In the genomic region with DNA sequence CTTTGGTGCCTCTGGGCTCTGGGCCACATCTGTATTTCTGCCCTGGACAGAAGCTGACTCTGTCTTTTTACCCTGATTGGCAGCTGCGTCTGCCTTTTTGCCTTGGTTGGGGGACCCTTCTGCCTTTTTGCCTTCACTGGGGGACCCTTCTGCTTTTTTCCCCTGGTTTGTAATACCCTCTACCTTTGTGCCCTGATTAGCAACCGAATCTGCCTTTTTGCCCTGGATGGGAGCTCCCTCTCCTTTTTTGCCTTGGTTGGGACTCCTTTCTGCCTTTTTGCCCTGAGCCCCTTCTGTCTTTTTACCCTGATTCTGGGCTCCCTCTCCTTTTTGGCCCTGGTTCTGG, we compare ENCODE assay signal across 26 cellular contexts. TPM values are rescaled to one million over a fixed set of nuclear protein-coding genes. Genes with fewer than 3 reads are reported as not detected.
A peak's percentile ranks its signal among the peaks of the same experiment; 100 is the strongest.
DNase-seq lines count a peak whose midpoint lies in the region; ATAC-seq, FAIRE-seq and TF ChIP-seq lines count a peak whose summit lies in the region.
"Had no signal": no experiment of that assay in that cellular context is flagged by ENCODE, and none has a peak within 500 bp of the region (broad histone marks: within the 10 kb centered on the region; RNA-seq: fewer than 3 reads in every experiment).

No MANE protein-coding gene starts in this region.

- H3K9me3 Mint-ChIP-seq in activated naive CD8-positive, alpha-beta T cell treated with anti-CD3 and anti-CD28 coated beads for 36 hours: peaks cover 2% of the 10 kb centered on the region
- no peaks in the 10 kb centered on the region for H3K9me3 Mint-ChIP-seq in activated naive CD8-positive, alpha-beta T cell treated with anti-CD3 and anti-CD28 coated beads, Interleukin-2, amount 50 U/mL, for 24 hours
- peaks cover 9% of the 10 kb centered on the region for H3K9me3 Mint-ChIP-seq in activated CD4-positive, alpha-beta T cell treated with anti-CD3 and anti-CD28 coated beads, Interleukin-2, amount 10 ng/mL, durations not matched to agents 7 days and 5 days

- ATAC-seq in activated naive CD8-positive, alpha-beta T cell treated with anti-CD3 and anti-CD28 coated beads, Interleukin-2, amount 50 U/mL, for 24 hours: no peak
- ATAC-seq in K562: no peak
- ATAC-seq in right lobe of liver: no peak
- no peak for ATAC-seq in GM18873 (IDR thresholded peaks at IDR 0.05; ENCODE audit: low FRiP score, unreplicated experiment)
- ATAC-seq: GM23338, Panc1 had no signal

- no peaks in the 10 kb centered on the region; a peak in 2 of 5 replicates for H3K4me1 ChIP-seq in K562 (replicated peaks in 1 of 2; ENCODE audit: control insufficient read depth in 2 of 2, insufficient read depth in 2 of 2, low read length in 2 of 2)
- peaks cover 0 to 30% (median 13%) of the 10 kb centered on the region in 4 donors for H3K4me1 ChIP-seq in right lobe of liver
- peaks cover 0 to 61% (median 40%) of the 10 kb centered on the region in 4 donors for H3K4me1 ChIP-seq in tibial artery

- no peak for TF ChIP-seq POLR2A in K562 (conservative IDR thresholded peaks at IDR 0.05)
- peak; percentile 11 for TF ChIP-seq POLR2A in right lobe of liver (IDR thresholded peaks at IDR 0.05)

- H3K9me1 ChIP-seq in K562 (ENCODE audit: control insufficient read depth, insufficient read depth, low read length): peaks cover 3% of the 10 kb centered on the region

- H3K9me3 ChIP-seq in K562 (replicated peaks; ENCODE audit: control insufficient read depth, insufficient read depth, low read depth, low read length) (0 out of 2 replicates have a peak, but pooled peaks cover 2% of the 10 kb centered on the region), right lobe of liver (no peaks in the 10 kb centered on the region), tibial artery (no peaks in the 10 kb centered on the region)

- in situ Hi-C loops in K562 (cut with MboI): no loop called here

- peaks cover 25% of the 10 kb centered on the region for H3K36me3 Mint-ChIP-seq in activated naive CD8-positive, alpha-beta T cell treated with anti-CD3 and anti-CD28 coated beads for 36 hours
- peaks cover 23% of the 10 kb centered on the region for H3K36me3 Mint-ChIP-seq in activated naive CD8-positive, alpha-beta T cell treated with anti-CD3 and anti-CD28 coated beads, Interleukin-2, amount 50 U/mL, for 24 hours (ENCODE audit: low read depth)
- peaks cover 38% of the 10 kb centered on the region for H3K36me3 Mint-ChIP-seq in activated CD4-positive, alpha-beta T cell treated with anti-CD3 and anti-CD28 coated beads, Interleukin-2, amount 10 ng/mL, durations not matched to agents 7 days and 5 days (ENCODE audit: low read depth)

- BruUV-seq in K562 (replicated peaks; lab: Mats Ljungman, UMichigan): no TSS peak

- POLR2A ChIA-PET in K562 (lab: Yijun Ruan, JAX): no interaction called here
- POLR2A ChIA-PET in activated CD4-positive, alpha-beta T cell treated with anti-CD3 and anti-CD28 coated beads, Interleukin-2, amount 10 ng/mL, durations not matched to agents 7 days and 5 days (lab: Charles Lee): no interaction called here

- TF ChIP-seq EP300 in K562 (IDR thresholded peaks at IDR 0.05; ENCODE audit: low read length): no peak

- H3K36me3 ChIP-seq in K562 (ENCODE audit: control insufficient read depth, insufficient read depth, low read length) (peaks cover 29% of the 10 kb centered on the region; the same call in 1 of the 3 replicates), right lobe of liver (peaks cover 0 to 36% (median 10%) of the 10 kb centered on the region in 4 donors), tibial artery (peaks cover 8 to 20% (median 12%) of the 10 kb centered on the region in 3 donors)

- H3K4me3 Mint-ChIP-seq in activated naive CD8-positive, alpha-beta T cell treated with anti-CD3 and anti-CD28 coated beads for 36 hours: no peak overlapping the region
- H3K4me3 Mint-ChIP-seq in activated naive CD8-positive, alpha-beta T cell treated with anti-CD3 and anti-CD28 coated beads, Interleukin-2, amount 50 U/mL, for 24 hours: no peak overlapping the region
- no peak overlapping the region for H3K4me3 Mint-ChIP-seq in activated CD4-positive, alpha-beta T cell treated with anti-CD3 and anti-CD28 coated beads, Interleukin-2, amount 10 ng/mL, durations not matched to agents 7 days and 5 days
- H3K4me3 Mint-ChIP-seq: CD4-positive, CD25-positive, alpha-beta regulatory T cell; GM23338; H9; IgD-negative memory B cell had no signal

- FAIRE-seq in K562 (lab: Jason Lieb, UNC): no peak
- FAIRE-seq: G401.6 had no signal

- no peak overlapping the region for H3K4me2 ChIP-seq in K562 (ENCODE audit: insufficient read depth, low read length)
- H3K4me2 ChIP-seq: BLaER1, GM23338 had no signal

- H3K79me2 ChIP-seq in K562 (ENCODE audit: control insufficient read depth, insufficient read depth, low read length): peaks cover 25% of the 10 kb centered on the region

- DNase-seq in activated naive CD8-positive, alpha-beta T cell treated with anti-CD3 and anti-CD28 coated beads for 36 hours: no peak
- no peak for DNase-seq in activated naive CD8-positive, alpha-beta T cell treated with anti-CD3 and anti-CD28 coated beads, Interleukin-2, amount 50 U/mL, for 24 hours
- DNase-seq in K562 (ENCODE audit: extremely low read depth in 1 of 4, low spot score in 3 of 4) (no peak), right lobe of liver (peak in 1 of 3 donors; percentile 14), tibial artery (peak; percentile 1 to 11), COLO668 (lab: John Stamatoyannopoulos, UW; ENCODE audit: unreplicated experiment) (no peak)
- no peak for DNase-seq in activated CD4-positive, alpha-beta T cell treated with anti-CD3 and anti-CD28 coated beads, Interleukin-2, amount 10 ng/mL, durations not matched to agents 7 days and 5 days
- DNase-seq: CD4-positive, CD25-positive, alpha-beta regulatory T cell; H9; NCI-H1048; NCI-H1417 treated with DMSO at 0.1 percent for 48 hours; NCI-H1694 treated with DMSO at 0.1 percent for 48 hours; NCI-H2081 treated with DMSO at 0.1 percent for 48 hours; NCI-H2171; NCI-H226; NCI-H510A; NCI-H69; SHP77 treated with DMSO at 0.1 percent for 48 hours had no signal

- H3K27ac ChIP-seq in K562 (ENCODE audit: extremely low read depth, low read depth, low read length) (no peak overlapping the region), right lobe of liver (no peak overlapping the region), tibial artery (no peak overlapping the region)
- H3K27ac ChIP-seq: RWPE1 had no signal

- no CpG with 5 or more reads among the region's 2 CpGs for WGBS in K562 (ENCODE audit: insufficient coverage, low coverage, missing lambda C conversion rate)
- 95% methylated on average over 2 of the region's 2 CpGs for WGBS in right lobe of liver (ENCODE audit: insufficient coverage, low coverage, low lambda C conversion rate, missing lambda C conversion rate)

- intact Hi-C loops in K562 (cut with micrococcal nuclease): no loop called here
- intact Hi-C loops in right lobe of liver (cut with DNase I): no loop called here
- intact Hi-C loops in tibial artery (cut with DNase I; ENCODE audit: low total_unique reads): no loop called here

- TF ChIP-seq RAD21 in K562 (CRISPR knock-in tag; conservative IDR thresholded peaks at IDR 0.05 in 1 of 2, IDR thresholded peaks at IDR 0.05 in 1 of 2): no peak

- H3K27me3 ChIP-seq in K562 (ENCODE audit: control insufficient read depth in 2 of 2, insufficient read depth in 2 of 2, low read length in 2 of 2) (no peaks in the 10 kb centered on the region), right lobe of liver (no peaks in the 10 kb centered on the region), tibial artery (no peaks in the 10 kb centered on the region)
- H3K27me3 ChIP-seq: BLaER1 had no signal

- H3K4me3 ChIP-seq in K562 (no peak overlapping the region), right lobe of liver (no peak overlapping the region), tibial artery (no peak overlapping the region)
- H3K4me3 ChIP-seq: BLaER1, GM23338 had no signal

- no peak overlapping the region for H2AFZ ChIP-seq in K562 (ENCODE audit: low read depth, low read length)
- H2AFZ ChIP-seq: GM23338 had no signal

- CTCF ChIA-PET in K562 (lab: Yijun Ruan, JAX; ENCODE audit: low intra/inter-chr PET ratio): no interaction called here
- CTCF ChIA-PET in activated CD4-positive, alpha-beta T cell treated with anti-CD3 and anti-CD28 coated beads, Interleukin-2, amount 10 ng/mL, durations not matched to agents 7 days and 5 days (lab: Charles Lee): no interaction called here

- H4K20me1 ChIP-seq in K562 (replicated peaks; ENCODE audit: control insufficient read depth, insufficient read depth, low read length): no peaks in the 10 kb centered on the region

- no peak overlapping the region for H3K9ac ChIP-seq in K562 (ENCODE audit: insufficient read depth in 1 of 2, low read depth in 2 of 2, low read length in 2 of 2)
- H3K9ac ChIP-seq: BLaER1 had no signal

- H3K27ac Mint-ChIP-seq in activated naive CD8-positive, alpha-beta T cell treated with anti-CD3 and anti-CD28 coated beads for 36 hours: peak overlapping the region; percentile 23
- H3K27ac Mint-ChIP-seq in activated naive CD8-positive, alpha-beta T cell treated with anti-CD3 and anti-CD28 coated beads, Interleukin-2, amount 50 U/mL, for 24 hours: no peak overlapping the region
- no peak overlapping the region for H3K27ac Mint-ChIP-seq in activated CD4-positive, alpha-beta T cell treated with anti-CD3 and anti-CD28 coated beads, Interleukin-2, amount 10 ng/mL, durations not matched to agents 7 days and 5 days
- H3K27ac Mint-ChIP-seq: CD4-positive, CD25-positive, alpha-beta regulatory T cell had no signal

- TF ChIP-seq CTCF in K562 (IDR thresholded peaks at IDR 0.05 in 2 of 3, conservative IDR thresholded peaks at IDR 0.05 in 1 of 3; ENCODE audit: insufficient read depth in 2 of 3, low read depth in 1 of 3, low read length in 3 of 3): no peak
- TF ChIP-seq CTCF in right lobe of liver (IDR thresholded peaks at IDR 0.05): no peak
- no peak for TF ChIP-seq CTCF in tibial artery (IDR thresholded peaks at IDR 0.05)

- peaks cover 18% of the 10 kb centered on the region for H3K4me1 Mint-ChIP-seq in activated naive CD8-positive, alpha-beta T cell treated with anti-CD3 and anti-CD28 coated beads for 36 hours
- peaks cover 36% of the 10 kb centered on the region for H3K4me1 Mint-ChIP-seq in activated naive CD8-positive, alpha-beta T cell treated with anti-CD3 and anti-CD28 coated beads, Interleukin-2, amount 50 U/mL, for 24 hours
- peaks cover 22% of the 10 kb centered on the region for H3K4me1 Mint-ChIP-seq in activated CD4-positive, alpha-beta T cell treated with anti-CD3 and anti-CD28 coated beads, Interleukin-2, amount 10 ng/mL, durations not matched to agents 7 days and 5 days

- H3K27me3 Mint-ChIP-seq in activated naive CD8-positive, alpha-beta T cell treated with anti-CD3 and anti-CD28 coated beads for 36 hours: no peaks in the 10 kb centered on the region
- no peaks in the 10 kb centered on the region for H3K27me3 Mint-ChIP-seq in activated naive CD8-positive, alpha-beta T cell treated with anti-CD3 and anti-CD28 coated beads, Interleukin-2, amount 50 U/mL, for 24 hours
- no peaks in the 10 kb centered on the region for H3K27me3 Mint-ChIP-seq in activated CD4-positive, alpha-beta T cell treated with anti-CD3 and anti-CD28 coated beads, Interleukin-2, amount 10 ng/mL, durations not matched to agents 7 days and 5 days
- H3K27me3 Mint-ChIP-seq: CD4-positive, CD25-positive, alpha-beta regulatory T cell had no signal

RNA-seq across cellular contexts. Expression of gene RRBP1, which starts 23.4 kb away (rescaled TPM):
- 10 to 100 TPM; 24.0 to 26.5 TPM for total RNA-seq in activated naive CD8-positive, alpha-beta T cell treated with anti-CD3 and anti-CD28 coated beads for 36 hours
- 66.3 and 83.0 TPM in 2 replicates for total RNA-seq in K562 (2011; cell fraction: chromatin; rRNA removed; ENCODE audit: low replicate concordance)
- 45.0 and 45.3 TPM in 2 replicates for total RNA-seq in K562 (2011; cell fraction: nucleolus; rRNA removed)
- total RNA-seq in K562 (2011; cell fraction: nucleoplasm; rRNA removed): 45.3 and 46.8 TPM in 2 replicates
- total RNA-seq in K562 (2014; rRNA removed) (21.5 and 28.1 TPM in 2 replicates), K562 (2014; rRNA removed; fragmentation: Illumina TruSeq; extraction: Trizol) (13.3 and 14.7 TPM in 2 replicates), K562 (2015; rRNA removed; fragmentation: Illumina TruSeq; extraction: Trizol) (23.0 and 24.0 TPM in 2 replicates), K562 (2021) (25.7 and 32.0 TPM in 2 replicates), right lobe of liver (100 to 1,000 TPM; 121 to 274 (median 193) TPM)
- polyA plus RNA-seq in K562 (2011; rRNA removed) (9.2 and 12.0 TPM in 2 replicates), K562 (2014; fragmentation: Illumina TruSeq; extraction: Trizol) (16.9 and 20.1 TPM in 2 replicates), K562 (2014; fragmentation: Nextera tagmentation; extraction: Ambion mirVana) (under 1 TPM; 0.84 to 0.95 TPM), K562 (2014; rRNA removed) (17.2 and 17.6 TPM in 2 replicates)
- polyA plus RNA-seq in K562 (2011; cell fraction: cytosol; rRNA removed): 7.0 and 8.1 TPM in 2 replicates
- 21.0 and 24.9 TPM in 2 replicates for polyA plus RNA-seq in K562 (2011; cell fraction: nucleus; rRNA removed)
- polyA plus RNA-seq in K562 (2012): 23.1 and 33.3 TPM in 2 replicates
- 11.9 and 12.7 TPM in 2 replicates for polyA minus RNA-seq in K562 (2011; rRNA and poly(A)+ RNA removed)
- 13.5 and 17.6 TPM in 2 replicates for polyA minus RNA-seq in K562 (2011; cell fraction: cytosol; rRNA and poly(A)+ RNA removed)
- polyA minus RNA-seq in K562 (2011; cell fraction: nucleus; rRNA and poly(A)+ RNA removed): 12.1 and 18.4 TPM in 2 replicates
- 10 to 100 TPM; 50.8 to 52.1 TPM for total RNA-seq in activated CD4-positive, alpha-beta T cell treated with anti-CD3 and anti-CD28 coated beads, Interleukin-2, amount 10 ng/mL, durations not matched to agents 7 days and 5 days

RNA-seq across cellular contexts. Expression of gene BANF2, which starts 41.1 kb away (rescaled TPM):
- total RNA-seq in activated naive CD8-positive, alpha-beta T cell treated with anti-CD3 and anti-CD28 coated beads for 36 hours: not detected
- total RNA-seq in K562 (2011; cell fraction: chromatin; rRNA removed; ENCODE audit: low replicate concordance): not detected in 2 replicates
- total RNA-seq in K562 (2011; cell fraction: nucleolus; rRNA removed): not detected in 2 replicates
- total RNA-seq in K562 (2011; cell fraction: nucleoplasm; rRNA removed): not detected in 2 replicates
- not detected in 2 replicates for total RNA-seq in K562 (2014; rRNA removed)
- total RNA-seq in K562 (2014; rRNA removed; fragmentation: Illumina TruSeq; extraction: Trizol): not detected in 2 replicates
- total RNA-seq in K562 (2015; rRNA removed; fragmentation: Illumina TruSeq; extraction: Trizol): not detected in 2 replicates
- total RNA-seq in K562 (2021): not detected in 2 replicates
- not detected in 2 replicates for polyA plus RNA-seq in K562 (2011; rRNA removed)
- polyA plus RNA-seq in K562 (2011; cell fraction: cytosol; rRNA removed): not detected in 2 replicates
- not detected in 2 replicates for polyA plus RNA-seq in K562 (2011; cell fraction: nucleus; rRNA removed)
- polyA plus RNA-seq in K562 (2012): not detected in 2 replicates
- polyA plus RNA-seq in K562 (2014; fragmentation: Illumina TruSeq; extraction: Trizol): not detected in 2 replicates
- not detected for polyA plus RNA-seq in K562 (2014; fragmentation: Nextera tagmentation; extraction: Ambion mirVana)
- not detected in 2 replicates for polyA plus RNA-seq in K562 (2014; rRNA removed)
- not detected in 2 replicates for polyA minus RNA-seq in K562 (2011; rRNA and poly(A)+ RNA removed)
- not detected in 2 replicates for polyA minus RNA-seq in K562 (2011; cell fraction: cytosol; rRNA and poly(A)+ RNA removed)
- polyA minus RNA-seq in K562 (2011; cell fraction: nucleus; rRNA and poly(A)+ RNA removed): not detected in 2 replicates
- total RNA-seq in right lobe of liver: not detected
- total RNA-seq in activated CD4-positive, alpha-beta T cell treated with anti-CD3 and anti-CD28 coated beads, Interleukin-2, amount 10 ng/mL, durations not matched to agents 7 days and 5 days: not detected
- total RNA-seq: A172; CD4-positive, CD25-positive, alpha-beta regulatory T cell; GM23338; H9 had no signal
- polyA plus RNA-seq: CD4-positive, CD25-positive, alpha-beta regulatory T cell; GM23338; IgD-negative memory B cell had no signal

Comparison
In these comparisons a context has a peak if more than half of its experiments do, and no peak if none do; other contexts are left out.
1. DNase-seq: peak in tibial artery (2 of 2); none in activated naive CD8-positive, alpha-beta T cell treated with anti-CD3 and anti-CD28 coated beads for 36 hours (single experiment), activated naive CD8-positive, alpha-beta T cell treated with anti-CD3 and anti-CD28 coated beads, Interleukin-2, amount 50 U/mL, for 24 hours (single experiment), K562 (0 of 4), COLO668 (single experiment) and activated CD4-positive, alpha-beta T cell treated with anti-CD3 and anti-CD28 coated beads, Interleukin-2, amount 10 ng/mL, durations not matched to agents 7 days and 5 days (single experiment).